In the genomic region with DNA sequence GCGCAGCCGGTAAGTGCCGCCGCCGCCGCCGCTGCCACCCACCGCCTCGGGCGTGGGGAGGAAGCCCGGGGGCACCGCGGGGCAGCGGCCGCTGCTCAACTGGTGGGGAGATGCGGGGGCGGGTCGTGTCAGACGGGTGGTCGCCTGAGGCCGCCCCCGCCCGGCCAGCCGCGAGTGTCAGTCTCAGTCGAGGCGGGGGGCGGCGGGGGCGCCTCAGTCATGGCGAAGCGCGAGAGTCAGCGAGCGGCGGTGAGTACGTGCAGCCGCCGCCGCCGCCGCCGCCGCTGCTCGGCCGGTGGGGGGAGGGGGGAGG, we compare ENCODE assay signal across 8 cellular contexts.
DNase-seq lines count a peak whose midpoint lies in the region; ATAC-seq, FAIRE-seq and TF ChIP-seq lines count a peak whose summit lies in the region.

No MANE protein-coding gene starts in this region.

- no peak overlapping the region for H3K18ac ChIP-seq in IMR-90 (ENCODE audit: low read depth, low read length)
- H3K18ac ChIP-seq in H1 (ENCODE audit: extremely low read depth, low read length), result no peak overlapping the region

- H3K23me2 ChIP-seq in H1 (ENCODE audit: low read depth, low read length), result peaks cover 10% of the 10 kb centered on the region

- TF ChIP-seq POLR2A in IMR-90 (IDR thresholded peaks at IDR 0.05; ENCODE audit: low read depth, low read length) (no peak), H1 (IDR thresholded peaks at IDR 0.05; ENCODE audit: control extremely low read depth in 1 of 2, low read depth in 2 of 2, low read length in 2 of 2) (no peak)

- H4K5ac ChIP-seq in IMR-90 (ENCODE audit: low read depth, low read length) (no peak overlapping the region), H1 (ENCODE audit: insufficient read length, low read depth, low read length) (no peak overlapping the region)

- peak overlapping the region; percentile 50 for H2BK5ac ChIP-seq in IMR-90 (ENCODE audit: low read depth, low read length, poor library complexity, severe bottlenecking)
- no peak overlapping the region for H2BK5ac ChIP-seq in H1 (ENCODE audit: low read depth, low read length)

- POLR2A ChIA-PET in IMR-90 (lab: Charles Lee; ENCODE audit: unreplicated experiment) (no interaction called here), H1 (lab: Charles Lee; ENCODE audit: partially characterized antibody) (no interaction called here)

- H3K9me3 Mint-ChIP-seq in activated CD4-positive, alpha-beta T cell treated with anti-CD3 and anti-CD28 coated beads, Interleukin-2, amount 10 ng/mL, durations not matched to agents 24 days and 14 days, result no peaks in the 10 kb centered on the region
- H3K9me3 Mint-ChIP-seq in type B pancreatic cell, result no peaks in the 10 kb centered on the region

- peak overlapping the region; percentile 49; the same call in 1 of the 2 replicates for H3K27ac ChIP-seq in IMR-90 (ENCODE audit: insufficient read depth, low read length)
- no peak overlapping the region for H3K27ac ChIP-seq in H1 (ENCODE audit: low read depth, low read length)
- peak overlapping the region; percentile 94 for H3K27ac ChIP-seq in psoas muscle

- H2AK5ac ChIP-seq in IMR-90 (ENCODE audit: low read depth, low read length) (no peak overlapping the region), H1 (ENCODE audit: low read depth, low read length) (no peak overlapping the region)

- H2BK20ac ChIP-seq in IMR-90 (ENCODE audit: low read depth, low read length) (no peak overlapping the region), H1 (ENCODE audit: low read length) (no peak overlapping the region)

- intact Hi-C loops in activated CD4-positive, alpha-beta T cell treated with anti-CD3 and anti-CD28 coated beads, Interleukin-2, amount 10 ng/mL, durations not matched to agents 24 days and 14 days (cut with micrococcal nuclease), result loop anchor here (1.0 to 2.0 kb wide), 4 partner anchors 68 to 380 kb away; a partner anchor contains a TSS
- intact Hi-C loops in IMR-90 (cut with micrococcal nuclease), result loop anchor here (2.0 to 5.0 kb wide), 3 partner anchors 40 to 152 kb away; no protein-coding TSS in a partner anchor
- intact Hi-C loops in psoas muscle (cut with DNase I), result loop anchor here (2.0 to 5.0 kb wide), 5 partner anchors 32 to 78 kb away; a partner anchor contains a TSS

- H2BK12ac ChIP-seq in H1 (ENCODE audit: low read depth, low read length), result no peak overlapping the region

- H3K9ac ChIP-seq in IMR-90 (ENCODE audit: low read depth, low read length) (peak overlapping the region; percentile 29; the same call in 1 of the 2 replicates), H1 (replicated peaks in 1 of 4; ENCODE audit: extremely low read depth in 1 of 4, low read depth in 3 of 4, low read length in 3 of 4) (peak overlapping the region in 1 of 4 experiments; percentile 77; a peak in 2 of 7 replicates)

- TF ChIP-seq EP300 in H1 (IDR thresholded peaks at IDR 0.05; ENCODE audit: borderline replicate concordance in 1 of 2, low read depth in 2 of 2, low read length in 2 of 2), result no peak

- TF ChIP-seq RAD21 in IMR-90 (IDR thresholded peaks at IDR 0.05; ENCODE audit: low read length), result no peak
- no peak for TF ChIP-seq RAD21 in H1 (IDR thresholded peaks at IDR 0.05 in 1 of 2, conservative IDR thresholded peaks at IDR 0.05 in 1 of 2; ENCODE audit: low read depth in 2 of 2, low read length in 2 of 2)

- H3K79me2 ChIP-seq in H1 (ENCODE audit: control insufficient read depth in 1 of 2, insufficient read depth in 2 of 2, low read length in 2 of 2), result peaks cover 0 to 8% of the 10 kb centered on the region in 2 experiments; a peak in 1 of 4 replicates

- no peaks in the 10 kb centered on the region for H3K27me3 Mint-ChIP-seq in activated CD4-positive, alpha-beta T cell treated with anti-CD3 and anti-CD28 coated beads, Interleukin-2, amount 10 ng/mL, durations not matched to agents 24 days and 14 days
- H3K27me3 Mint-ChIP-seq in type B pancreatic cell, result no peaks in the 10 kb centered on the region

- no peak for ATAC-seq in IMR-90 (ENCODE audit: low read depth)
- no peak for ATAC-seq in psoas muscle

- H2BK15ac ChIP-seq in IMR-90 (ENCODE audit: low read depth, low read length), result no peak overlapping the region
- no peak overlapping the region for H2BK15ac ChIP-seq in H1 (ENCODE audit: low read length)

- H3K4me3 ChIP-seq in IMR-90 (ENCODE audit: insufficient read depth, low read depth, low read length), result peak overlapping the region; percentile 38
- H3K4me3 ChIP-seq in H1 (ENCODE audit: extremely low read depth in 1 of 4, insufficient read depth in 2 of 4, low read depth in 3 of 4, low read length in 4 of 4), result peak overlapping the region; percentile 68 to 89 (median 76)
- H3K4me3 ChIP-seq in psoas muscle, result peak overlapping the region; percentile 95

- H3K36me3 Mint-ChIP-seq in activated CD4-positive, alpha-beta T cell treated with anti-CD3 and anti-CD28 coated beads, Interleukin-2, amount 10 ng/mL, durations not matched to agents 24 days and 14 days (ENCODE audit: low read depth), result peaks cover 3% of the 10 kb centered on the region
- H3K36me3 Mint-ChIP-seq in type B pancreatic cell, result peaks cover 4% of the 10 kb centered on the region

- no CpG with 5 or more reads among the region's 46 CpGs for WGBS in IMR-90 (ENCODE audit: extremely low coverage in 2 of 2, insufficient read length in 1 of 2), 2 experiments
- 6% methylated on average over 7 of the region's 46 CpGs; no CpG with 5 or more reads in 1 of the 2 experiments for WGBS in H1 (ENCODE audit: extremely low coverage in 1 of 2, insufficient coverage in 1 of 2, insufficient read length in 1 of 2, insufficient replicate concordance in 2 of 2, low coverage in 1 of 2, low lambda C conversion rate in 2 of 2, missing lambda C conversion rate in 1 of 2), 2 experiments
- whole genome bisulfite sequencing in psoas muscle, 3 donors, result 0 to 1% methylated on average over 3 to 46 of the region's 46 CpGs; no CpG with 5 or more reads in 1 of the 3 donors

- no peak for DNase-seq in activated CD4-positive, alpha-beta T cell treated with anti-CD3 and anti-CD28 coated beads, Interleukin-2, amount 10 ng/mL, durations not matched to agents 24 days and 14 days
- DNase-seq in activated CD4-positive, alpha-beta T cell treated with anti-CD3 and anti-CD28 coated beads, Interleukin-2, amount 50 U/mL, for 4 hours, result no peak
- DNase-seq in IMR-90 (no peak), H1 (ENCODE audit: low read depth in 1 of 2, low spot score in 2 of 2) (no peak), psoas muscle (no peak), type B pancreatic cell (ENCODE audit: extremely low spot score, unreplicated experiment) (no peak), NCI-H1417 treated with DMSO at 0.1 percent for 48 hours (lab: John Stamatoyannopoulos, UW) (no peak), NCI-H2029 (lab: John Stamatoyannopoulos, UW) (no peak)

- in situ Hi-C loops in IMR-90 (cut with MboI; ENCODE audit: low sequenced_read_pairs), result no loop called here

- peak overlapping the region; percentile 90 for H2AFZ ChIP-seq in IMR-90 (replicated peaks; ENCODE audit: low read length, poor library complexity)
- no peak overlapping the region for H2AFZ ChIP-seq in H1 (ENCODE audit: low read length)

- H4K8ac ChIP-seq in IMR-90 (ENCODE audit: low read depth in 2 of 2, low read length in 2 of 2), result no peak overlapping the region
- H4K8ac ChIP-seq in H1 (ENCODE audit: extremely low read depth, insufficient read depth, low read length), result no peak overlapping the region

- H3K4ac ChIP-seq in IMR-90 (ENCODE audit: low read depth, low read length) (no peak overlapping the region; the same call in 1 of the 2 replicates), H1 (replicated peaks; ENCODE audit: insufficient read length, low read depth, low read length) (no peak overlapping the region)

- H2BK120ac ChIP-seq in IMR-90 (ENCODE audit: low read depth, low read length) (no peak overlapping the region), H1 (replicated peaks; ENCODE audit: low read depth, low read length) (no peak overlapping the region)

- H3K4me3 Mint-ChIP-seq in activated CD4-positive, alpha-beta T cell treated with anti-CD3 and anti-CD28 coated beads, Interleukin-2, amount 10 ng/mL, durations not matched to agents 24 days and 14 days, result peak overlapping the region; percentile 77
- H3K4me3 Mint-ChIP-seq in type B pancreatic cell, result no peak overlapping the region

- CTCF ChIA-PET in IMR-90 (lab: Yijun Ruan, JAX), result no interaction called here
- CTCF ChIA-PET in H1 (lab: Charles Lee; ENCODE audit: partially characterized antibody), result no interaction called here

- dilution Hi-C loops in IMR-90 (cut with HindIII; ENCODE audit: low sequenced_read_pairs, unreplicated experiment), result no loop called here

- peaks cover 8% of the 10 kb centered on the region for H3K4me1 Mint-ChIP-seq in activated CD4-positive, alpha-beta T cell treated with anti-CD3 and anti-CD28 coated beads, Interleukin-2, amount 10 ng/mL, durations not matched to agents 24 days and 14 days
- H3K4me1 Mint-ChIP-seq in type B pancreatic cell (ENCODE audit: unreplicated experiment), result peaks cover 25% of the 10 kb centered on the region

- H3K9me3 ChIP-seq in IMR-90 (ENCODE audit: control insufficient read depth, insufficient read depth, low read length), result no peaks in the 10 kb centered on the region
- no peaks in the 10 kb centered on the region for H3K9me3 ChIP-seq in H1 (ENCODE audit: insufficient read depth in 2 of 2, low read depth in 1 of 2, low read length in 1 of 2)
- no peaks in the 10 kb centered on the region for H3K9me3 ChIP-seq in psoas muscle

- no peak for TF ChIP-seq CTCF in IMR-90 (conservative IDR thresholded peaks at IDR 0.05; ENCODE audit: low read depth, low read length)
- TF ChIP-seq CTCF in H1 (IDR thresholded peaks at IDR 0.05; ENCODE audit: control extremely low read depth in 1 of 3, insufficient read depth in 1 of 3, low read depth in 1 of 3, low read length in 3 of 3), result no peak
- no peak for TF ChIP-seq CTCF in psoas muscle (IDR thresholded peaks at IDR 0.05)
- TF ChIP-seq CTCF in type B pancreatic cell (conservative IDR thresholded peaks at IDR 0.05), result no peak

- no peak overlapping the region for H3K14ac ChIP-seq in IMR-90 (replicated peaks; ENCODE audit: low read depth, low read length)
- H3K14ac ChIP-seq in H1 (ENCODE audit: insufficient read length), result no peak overlapping the region

- no peak overlapping the region for H3K23ac ChIP-seq in IMR-90 (ENCODE audit: low read depth, low read length)
- no peak overlapping the region for H3K23ac ChIP-seq in H1 (ENCODE audit: insufficient read length)

- no peak overlapping the region for H3K56ac ChIP-seq in IMR-90 (ENCODE audit: extremely low read depth, insufficient read depth, low read length)
- H3K56ac ChIP-seq in H1 (replicated peaks; ENCODE audit: insufficient read length, low read depth, low read length), result no peak overlapping the region

- H3K36me3 ChIP-seq in IMR-90 (ENCODE audit: control insufficient read depth, insufficient read depth, low read length), result no peaks in the 10 kb centered on the region
- no peaks in the 10 kb centered on the region for H3K36me3 ChIP-seq in H1 (ENCODE audit: control insufficient read depth in 2 of 4, insufficient read depth in 4 of 4, low read length in 3 of 4)
- H3K36me3 ChIP-seq in psoas muscle (ENCODE audit: insufficient read depth in 1 of 2, low read depth in 1 of 2), result no peaks in the 10 kb centered on the region

- H3K4me2 ChIP-seq in IMR-90 (ENCODE audit: low read depth, low read length), result no peak overlapping the region
- peak overlapping the region; percentile 56 to 82; a peak in 3 of 4 replicates for H3K4me2 ChIP-seq in H1 (ENCODE audit: insufficient read depth in 1 of 2, low read depth in 2 of 2, low read length in 2 of 2)

- H3K27me3 ChIP-seq in IMR-90 (ENCODE audit: control insufficient read depth, insufficient read depth, low read length) (no peaks in the 10 kb centered on the region), H1 (replicated peaks in 1 of 4; ENCODE audit: control insufficient read depth in 3 of 4, extremely low read depth in 1 of 4, insufficient read depth in 3 of 4, low read length in 3 of 4) (no peaks in the 10 kb centered on the region), psoas muscle (ENCODE audit: insufficient read depth in 3 of 3, low read length in 2 of 3) (no peaks in the 10 kb centered on the region)

- H3K27ac Mint-ChIP-seq in activated CD4-positive, alpha-beta T cell treated with anti-CD3 and anti-CD28 coated beads, Interleukin-2, amount 10 ng/mL, durations not matched to agents 24 days and 14 days, result no peak overlapping the region
- no peak overlapping the region for H3K27ac Mint-ChIP-seq in type B pancreatic cell

- H2AK9ac ChIP-seq in IMR-90 (replicated peaks; ENCODE audit: low read depth, low read length, poor library complexity), result peak overlapping the region; percentile 71

- peaks cover 7% of the 10 kb centered on the region for H3K4me1 ChIP-seq in IMR-90 (ENCODE audit: control insufficient read depth, insufficient read depth, low read length)
- H3K4me1 ChIP-seq in H1 (replicated peaks in 1 of 4; ENCODE audit: control insufficient read depth in 3 of 4, insufficient read depth in 4 of 4, low read length in 3 of 4), result peaks cover 2 to 6% (median 4%) of the 10 kb centered on the region in 4 experiments; a peak in 2 of 7 replicates
- H3K4me1 ChIP-seq in psoas muscle, result peaks cover 28% of the 10 kb centered on the region

- BruUV-seq in IMR-90 (replicated peaks; lab: Mats Ljungman, UMichigan), result no TSS peak

- H4K20me1 ChIP-seq in IMR-90 (ENCODE audit: insufficient read depth, low read length) (peaks cover 5% of the 10 kb centered on the region; the same call in 1 of the 2 replicates), H1 (replicated peaks in 1 of 2; ENCODE audit: control insufficient read depth in 1 of 2, insufficient read depth in 2 of 2, low read length in 2 of 2) (peaks cover 0 to 6% of the 10 kb centered on the region in 2 experiments)

- H3K79me1 ChIP-seq in IMR-90 (ENCODE audit: low read depth in 1 of 2, low read length in 2 of 2), result peaks cover 0 to 32% of the 10 kb centered on the region in 2 experiments; a peak in 2 of 4 replicates
- H3K79me1 ChIP-seq in H1 (ENCODE audit: low read depth, low read length), result no peaks in the 10 kb centered on the region; the same call in 1 of the 2 replicates

- H4K91ac ChIP-seq in IMR-90 (ENCODE audit: insufficient read depth, low read depth, low read length) (no peak overlapping the region), H1 (replicated peaks; ENCODE audit: insufficient read length, low read length) (no peak overlapping the region)

- FAIRE-seq in H1 (lab: Jason Lieb, UNC), result no peak

- H3K9me1 ChIP-seq in IMR-90 (ENCODE audit: insufficient read depth, low read length), result no peaks in the 10 kb centered on the region

Comparison
In these comparisons a context has a peak if more than half of its experiments do, and no peak if none do; other contexts are left out.
1. H3K4me3 ChIP-seq: peak in every context shown above with its lines; median percentile 95 in psoas muscle; 76 in H1; 38 in IMR-90.